16 cellular contexts compared by ENCODE assay signal in the genomic region with DNA sequence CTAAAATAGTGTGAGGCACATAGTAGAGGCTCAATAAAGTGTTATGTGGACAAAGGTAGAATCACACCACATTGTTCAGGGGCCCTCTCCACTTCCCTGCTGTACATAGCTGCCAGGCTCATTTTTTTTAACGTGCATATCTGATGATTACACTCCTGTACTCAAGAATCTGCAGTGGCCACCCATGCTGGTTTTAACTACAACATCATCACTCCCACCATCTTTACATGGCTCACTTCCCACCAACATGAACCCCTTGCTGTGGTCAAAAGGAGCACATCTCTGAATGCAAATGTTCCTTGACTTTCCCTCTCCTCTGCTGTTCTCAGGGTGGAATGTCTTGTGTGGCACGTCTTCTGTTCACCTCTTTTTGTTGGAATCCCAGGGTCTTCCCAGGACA.
DNase-seq lines count a peak whose midpoint lies in the region; ATAC-seq and TF ChIP-seq lines count a peak whose summit lies in the region.
"Had no signal": no experiment of that assay in that cellular context is flagged by ENCODE, and none has a peak within 500 bp of the region (broad histone marks: within the 10 kb centered on the region; RNA-seq: fewer than 3 reads in every experiment).

No MANE protein-coding gene starts in this region.

- H3K36me3 ChIP-seq in HEK293 (ENCODE audit: control insufficient read depth in 2 of 2, insufficient read depth in 1 of 2, low read length in 2 of 2) (no peaks in the 10 kb centered on the region), body of pancreas (replicated peaks in 1 of 2; ENCODE audit: insufficient read depth in 1 of 2, low read depth in 2 of 2) (no peaks in the 10 kb centered on the region)
- no peaks in the 10 kb centered on the region for H3K36me3 ChIP-seq in CD8-positive, alpha-beta memory T cell (ENCODE audit: insufficient read depth, low read length)
- H3K36me3 ChIP-seq: BLaER1 treated with 17β-estradiol and CSF1 and Interleukin-3, amounts not matched to agents 10 nM and 100 nM had no signal

- no peak for TF ChIP-seq POLR2A in body of pancreas (IDR thresholded peaks at IDR 0.05)

- H3K9me3 ChIP-seq in HEK293 (ENCODE audit: control insufficient read depth, insufficient read depth, low read depth, low read length) (no peaks in the 10 kb centered on the region), body of pancreas (peaks cover 0 to 8% (median 0%) of the 10 kb centered on the region in 3 donors)
- no peaks in the 10 kb centered on the region for H3K9me3 ChIP-seq in CD8-positive, alpha-beta memory T cell (ENCODE audit: low read length)

- peaks cover 6% of the 10 kb centered on the region for H3K9me3 Mint-ChIP-seq in activated CD4-positive, alpha-beta T cell treated with anti-CD3 and anti-CD28 coated beads for 36 hours (ENCODE audit: low read depth)
- peaks cover 16% of the 10 kb centered on the region for H3K9me3 Mint-ChIP-seq in activated T-helper 2 cell treated with anti-CD3 and anti-CD28 coated beads, Interferon-gamma antibody, Interleukin-2, Interleukin-4, amounts not matched to agents 10 μg/mL and 5 μg/mL and 100 μg/mL, durations not matched to agents 14 hours and 24 hours and 36 hours
- H3K9me3 Mint-ChIP-seq in osteocyte (ENCODE audit: unreplicated experiment), result no peaks in the 10 kb centered on the region
- peaks cover 0 to 2% (median 0%) of the 10 kb centered on the region in 5 donors for H3K9me3 Mint-ChIP-seq in CD8-positive, alpha-beta memory T cell

- POLR2A ChIA-PET in activated CD4-positive, alpha-beta T cell treated with anti-CD3 and anti-CD28 coated beads for 36 hours (lab: Charles Lee), result no interaction called here
- POLR2A ChIA-PET in HEK293 (lab: Yijun Ruan, JAX), result no interaction called here
- POLR2A ChIA-PET in CD8-positive, alpha-beta memory T cell (lab: Charles Lee), result interaction anchor here (0.6 kb wide), 1 partner anchor 14 kb away, joined by 6 read pairs; no protein-coding TSS in a partner anchor

- 82 to 84% methylated on average over 2 of the region's 2 CpGs for WGBS in body of pancreas, 2 donors

- no peak overlapping the region for H3K4me3 Mint-ChIP-seq in activated CD4-positive, alpha-beta T cell treated with anti-CD3 and anti-CD28 coated beads for 36 hours
- H3K4me3 Mint-ChIP-seq in activated T-helper 2 cell treated with anti-CD3 and anti-CD28 coated beads, Interferon-gamma antibody, Interleukin-2, Interleukin-4, amounts not matched to agents 10 μg/mL and 5 μg/mL and 100 μg/mL, durations not matched to agents 14 hours and 24 hours and 36 hours (ENCODE audit: low read depth), result no peak overlapping the region
- H3K4me3 Mint-ChIP-seq in osteocyte (ENCODE audit: unreplicated experiment), result no peak overlapping the region
- no peak overlapping the region for H3K4me3 Mint-ChIP-seq in CD8-positive, alpha-beta memory T cell

- peak overlapping the region; percentile 47 for H3K27ac Mint-ChIP-seq in activated CD4-positive, alpha-beta T cell treated with anti-CD3 and anti-CD28 coated beads for 36 hours
- H3K27ac Mint-ChIP-seq in activated T-helper 2 cell treated with anti-CD3 and anti-CD28 coated beads, Interferon-gamma antibody, Interleukin-2, Interleukin-4, amounts not matched to agents 10 μg/mL and 5 μg/mL and 100 μg/mL, durations not matched to agents 14 hours and 24 hours and 36 hours, result peak overlapping the region; percentile 4
- H3K27ac Mint-ChIP-seq in osteocyte (ENCODE audit: unreplicated experiment), result peak overlapping the region; percentile 100
- H3K27ac Mint-ChIP-seq in CD8-positive, alpha-beta memory T cell, result no peak overlapping the region

- H3K27me3 Mint-ChIP-seq in activated CD4-positive, alpha-beta T cell treated with anti-CD3 and anti-CD28 coated beads for 36 hours, result no peaks in the 10 kb centered on the region
- H3K27me3 Mint-ChIP-seq in activated T-helper 2 cell treated with anti-CD3 and anti-CD28 coated beads, Interferon-gamma antibody, Interleukin-2, Interleukin-4, amounts not matched to agents 10 μg/mL and 5 μg/mL and 100 μg/mL, durations not matched to agents 14 hours and 24 hours and 36 hours (ENCODE audit: low read depth), result no peaks in the 10 kb centered on the region
- no peaks in the 10 kb centered on the region for H3K27me3 Mint-ChIP-seq in osteocyte (ENCODE audit: unreplicated experiment)
- H3K27me3 Mint-ChIP-seq in CD8-positive, alpha-beta memory T cell, result peaks cover 0 to 4% of the 10 kb centered on the region in 2 donors

- peaks cover 27% of the 10 kb centered on the region for H3K4me1 Mint-ChIP-seq in activated CD4-positive, alpha-beta T cell treated with anti-CD3 and anti-CD28 coated beads for 36 hours
- peaks cover 25% of the 10 kb centered on the region for H3K4me1 Mint-ChIP-seq in activated T-helper 2 cell treated with anti-CD3 and anti-CD28 coated beads, Interferon-gamma antibody, Interleukin-2, Interleukin-4, amounts not matched to agents 10 μg/mL and 5 μg/mL and 100 μg/mL, durations not matched to agents 14 hours and 24 hours and 36 hours (ENCODE audit: low read depth)
- H3K4me1 Mint-ChIP-seq in osteocyte (ENCODE audit: unreplicated experiment), result peaks cover 53% of the 10 kb centered on the region
- no peaks in the 10 kb centered on the region for H3K4me1 Mint-ChIP-seq in CD8-positive, alpha-beta memory T cell

- no peak for DNase-seq in activated CD4-positive, alpha-beta T cell treated with anti-CD3 and anti-CD28 coated beads for 36 hours
- DNase-seq in activated CD4-positive, alpha-beta T cell treated with anti-CD3 and anti-CD28 coated beads, Interleukin-2, amount 50 U/mL, for 1 hour, result no peak
- no peak for DNase-seq in activated T-helper 2 cell treated with anti-CD3 and anti-CD28 coated beads, Interferon-gamma antibody, Interleukin-2, Interleukin-4, amounts not matched to agents 10 μg/mL and 5 μg/mL and 100 μg/mL, durations not matched to agents 14 hours and 24 hours and 36 hours (ENCODE audit: low spot score)
- no peak for DNase-seq in osteocyte (ENCODE audit: extremely low spot score, unreplicated experiment)
- DNase-seq in NCI-H2107 (lab: John Stamatoyannopoulos, UW), result no peak
- DNase-seq in CD8-positive, alpha-beta memory T cell, result no peak
- no peak for DNase-seq in body of pancreas
- DNase-seq: activated CD4-positive, alpha-beta T cell treated with anti-CD3 and anti-CD28 coated beads, Interleukin-2, amount 50 U/mL, for 48 hours; central memory CD4-positive, alpha-beta T cell; H7; NCI-H1436; NCI-H524 treated with DMSO at 0.1 percent for 48 hours; retina had no signal

- no peak for ATAC-seq in activated CD4-positive, alpha-beta T cell treated with anti-CD3 and anti-CD28 coated beads for 36 hours
- ATAC-seq in body of pancreas, result no peak

- H3K4me1 ChIP-seq in HEK293 (ENCODE audit: control insufficient read depth, insufficient read depth, low read length) (no peaks in the 10 kb centered on the region), body of pancreas (no peaks in the 10 kb centered on the region)
- no peaks in the 10 kb centered on the region for H3K4me1 ChIP-seq in CD8-positive, alpha-beta memory T cell (ENCODE audit: insufficient read depth, low read length)

- peaks cover 4% of the 10 kb centered on the region for H3K36me3 Mint-ChIP-seq in activated CD4-positive, alpha-beta T cell treated with anti-CD3 and anti-CD28 coated beads for 36 hours (ENCODE audit: low read depth)
- H3K36me3 Mint-ChIP-seq in activated T-helper 2 cell treated with anti-CD3 and anti-CD28 coated beads, Interferon-gamma antibody, Interleukin-2, Interleukin-4, amounts not matched to agents 10 μg/mL and 5 μg/mL and 100 μg/mL, durations not matched to agents 14 hours and 24 hours and 36 hours (ENCODE audit: low read depth), result peaks cover 40% of the 10 kb centered on the region
- peaks cover 76% of the 10 kb centered on the region for H3K36me3 Mint-ChIP-seq in osteocyte (ENCODE audit: unreplicated experiment)
- H3K36me3 Mint-ChIP-seq in CD8-positive, alpha-beta memory T cell, result no peaks in the 10 kb centered on the region

- TF ChIP-seq CTCF in HEK293 (tag by site-specific recombination; IDR thresholded peaks at IDR 0.05), result no peak
- no peak for TF ChIP-seq CTCF in osteocyte (IDR thresholded peaks at IDR 0.05)
- TF ChIP-seq CTCF in body of pancreas (IDR thresholded peaks at IDR 0.05), result no peak

- CTCF ChIA-PET in activated CD4-positive, alpha-beta T cell treated with anti-CD3 and anti-CD28 coated beads for 36 hours (lab: Charles Lee), result no interaction called here
- CTCF ChIA-PET in HEK293 (lab: Yijun Ruan, JAX), result interaction anchor here (0.6 to 1.3 kb wide), 5 partner anchors 17 to 345 kb away, joined by 3 to 5 read pairs (median 3); no protein-coding TSS in a partner anchor
- CTCF ChIA-PET in CD8-positive, alpha-beta memory T cell (lab: Charles Lee), result no interaction called here

- H3K27ac ChIP-seq in HEK293 (ENCODE audit: extremely low read depth, low read depth, low read length) (no peak overlapping the region), body of pancreas (no peak overlapping the region)
- no peak overlapping the region for H3K27ac ChIP-seq in CD8-positive, alpha-beta memory T cell (ENCODE audit: low read depth, low read length)
- H3K27ac ChIP-seq: VCaP had no signal

- intact Hi-C loops in activated CD4-positive, alpha-beta T cell treated with anti-CD3 and anti-CD28 coated beads for 36 hours (cut with DNase I, micrococcal nuclease), result no loop called here
- intact Hi-C loops in activated T-helper 2 cell treated with anti-CD3 and anti-CD28 coated beads, Interferon-gamma antibody, Interleukin-2, Interleukin-4, amounts not matched to agents 10 μg/mL and 5 μg/mL and 100 μg/mL, durations not matched to agents 14 hours and 24 hours and 36 hours (cut with micrococcal nuclease), result no loop called here
- intact Hi-C loops in body of pancreas (cut with DNase I), result no loop called here

- H3K4me3 ChIP-seq in HEK293 (ENCODE audit: low read depth, low read length), result no peak overlapping the region
- no peak overlapping the region for H3K4me3 ChIP-seq in CD8-positive, alpha-beta memory T cell (ENCODE audit: low read length)
- no peak overlapping the region for H3K4me3 ChIP-seq in body of pancreas
- H3K4me3 ChIP-seq: BLaER1 treated with 17β-estradiol and CSF1 and Interleukin-3, amounts not matched to agents 10 nM and 100 nM had no signal

- H3K27me3 ChIP-seq in CD8-positive, alpha-beta memory T cell (ENCODE audit: insufficient read depth, low read length, poor library complexity, severe bottlenecking), result no peaks in the 10 kb centered on the region
- H3K27me3 ChIP-seq in body of pancreas, result no peaks in the 10 kb centered on the region
- H3K27me3 ChIP-seq: BLaER1 treated with 17β-estradiol and CSF1 and Interleukin-3, amounts not matched to agents 10 nM and 100 nM had no signal

TF ChIP-seq in HEK293, 187 proteins besides CTCF, POLR2A, EP300 and RAD21:
- peak; percentile 61; the same call in 1 of the 2 replicates for TF ChIP-seq ZNF664 (tag by site-specific recombination; IDR thresholded peaks at IDR 0.05)
- no peak for TF ChIP-seq ZFP37 (tag by site-specific recombination; IDR thresholded peaks at IDR 0.05)
TF ChIP-seq in HEK293: peak in this region for 1.

Comparison
In these comparisons a context has a peak if more than half of its experiments do, and no peak if none do; other contexts are left out.
1. H3K27ac Mint-ChIP-seq: peak in activated CD4-positive, alpha-beta T cell treated with anti-CD3 and anti-CD28 coated beads for 36 hours (single experiment), activated T-helper 2 cell treated with anti-CD3 and anti-CD28 coated beads, Interferon-gamma antibody, Interleukin-2, Interleukin-4, amounts not matched to agents 10 μg/mL and 5 μg/mL and 100 μg/mL, durations not matched to agents 14 hours and 24 hours and 36 hours (single experiment) and osteocyte (single experiment); none in CD8-positive, alpha-beta memory T cell (0 of 8).